Comparison of ENCODE assay signal across 8 cellular contexts in genomic region chr17:7572588-7573323, GRCh38. TPM values are rescaled to one million over a fixed set of nuclear protein-coding genes. Genes with fewer than 3 reads are reported as not detected.
A peak's percentile ranks its signal among the peaks of the same experiment; 100 is the strongest.
DNase-seq lines count a peak whose midpoint lies in the region; ATAC-seq, FAIRE-seq and TF ChIP-seq lines count a peak whose summit lies in the region.

No MANE protein-coding gene starts in this region.

- H3K27me3 ChIP-seq in bronchial epithelial cell (ENCODE audit: control insufficient read depth, insufficient read depth, low read length) = no peaks in the 10 kb centered on the region
- H3K27me3 ChIP-seq in small intestine (ENCODE audit: control insufficient read depth in 2 of 2, insufficient read depth in 2 of 2, low read length in 2 of 2) = no peaks in the 10 kb centered on the region

- H3K9me3 ChIP-seq in small intestine (ENCODE audit: control insufficient read depth, low read depth) = no peaks in the 10 kb centered on the region

- peak overlapping the region; percentile 80 to 99 for H3K27ac ChIP-seq in small intestine (ENCODE audit: low read depth in 1 of 2, low read length in 1 of 2)

- intact Hi-C loops in activated B cell treated with CpG ODN at 0.5 μM for 24 hours (cut with micrococcal nuclease) = loop anchor here (1.0 to 2.0 kb wide), 10 partner anchors 11 to 334 kb away; partner anchors contain the start of genes EIF5A, ELP5, PHF23 and POLR2A

- H3K9me3 Mint-ChIP-seq in activated B cell treated with CpG ODN at 0.5 μM for 24 hours = no peaks in the 10 kb centered on the region
- H3K9me3 Mint-ChIP-seq in immature natural killer cell = peaks cover 0 to 1% (median 0%) of the 10 kb centered on the region in 6 donors

- POLR2A ChIA-PET in activated B cell treated with CpG ODN at 0.5 μM for 24 hours (lab: Charles Lee) = interaction anchor here (0.6 to 7.9 kb wide), 21 partner anchors 8 to 1400 kb away, joined by 3 to 131 read pairs (median 5); partner anchors contain the start of genes FXR2, MPDU1, PLSCR3 and POLR2A

- H3K27ac Mint-ChIP-seq in activated B cell treated with CpG ODN at 0.5 μM for 24 hours (peak overlapping the region; percentile 99), immature natural killer cell (peak overlapping the region; percentile 96 to 100 (median 99))

- WGBS in small intestine, 3 donors = 0 to 1% (median 0%) methylated on average over 71 to 73 of the region's 73 CpGs

- peak; percentile 5 for ATAC-seq in HG03135 (IDR thresholded peaks at IDR 0.05; ENCODE audit: unreplicated experiment)
- no peak for ATAC-seq in activated B cell treated with CpG ODN at 0.5 μM for 24 hours (ENCODE audit: low read depth)

- H3K4me1 Mint-ChIP-seq in activated B cell treated with CpG ODN at 0.5 μM for 24 hours = peaks cover 48% of the 10 kb centered on the region
- peaks cover 49 to 56% of the 10 kb centered on the region in 2 donors for H3K4me1 Mint-ChIP-seq in immature natural killer cell

- CTCF ChIA-PET in activated B cell treated with CpG ODN at 0.5 μM for 24 hours (lab: Charles Lee) = interaction anchor here (0.7 to 3.9 kb wide), 3 partner anchors 12 to 16 kb away, joined by 3 to 18 read pairs (median 8); partner anchors contain the start of gene SENP3

- FAIRE-seq in bronchial epithelial cell (lab: Jason Lieb, UNC) = no peak
- no peak for FAIRE-seq in small intestine (lab: Jason Lieb, UNC)

- TF ChIP-seq CTCF in activated B cell treated with CpG ODN at 0.5 μM for 24 hours (IDR thresholded peaks at IDR 0.05) (no peak), bronchial epithelial cell (IDR thresholded peaks at IDR 0.05; ENCODE audit: insufficient read depth, low read length, severe bottlenecking) (no peak)

- H3K4me3 Mint-ChIP-seq in activated B cell treated with CpG ODN at 0.5 μM for 24 hours = peak overlapping the region; percentile 98
- H3K4me3 Mint-ChIP-seq in immature natural killer cell = peak overlapping the region; percentile 87 to 99 (median 96)

- H3K4me3 ChIP-seq in bronchial epithelial cell (ENCODE audit: low read depth, low read length) (peak overlapping the region; percentile 100), small intestine (ENCODE audit: low read depth in 1 of 2, low read length in 2 of 2) (peak overlapping the region; percentile 93 to 99)

- H3K36me3 ChIP-seq in bronchial epithelial cell (ENCODE audit: control insufficient read depth, insufficient read depth, low read length) (peaks cover 44% of the 10 kb centered on the region), small intestine (ENCODE audit: control insufficient read depth in 2 of 2, insufficient read depth in 2 of 2, low read length in 2 of 2) (peaks cover 12 to 18% of the 10 kb centered on the region in 2 donors)

- peak; percentile 99 to 100 for DNase-seq in stimulated activated CD4-positive, alpha-beta T cell treated with anti-CD3 and anti-CD28 coated beads, Interleukin-12 subunit alpha, Interleukin-12 subunit beta, amount 100 ng/mL, for 24 hours (ENCODE audit: low read depth in 2 of 2)
- DNase-seq in stimulated activated CD4-positive, alpha-beta T cell treated with anti-CD3 and anti-CD28 coated beads, Interleukin-15, amount 100 ng/mL, for 24 hours = no peak
- peak; percentile 98 for DNase-seq in NCI-H2227 (lab: John Stamatoyannopoulos, UW; ENCODE audit: unreplicated experiment)
- DNase-seq in activated B cell treated with CpG ODN at 0.5 μM for 24 hours = peak; percentile 100
- peak; percentile 96 for DNase-seq in bronchial epithelial cell (ENCODE audit: low read depth)
- peak; percentile 100 for DNase-seq in immature natural killer cell
- peak; percentile 100 for DNase-seq in small intestine

- H3K36me3 Mint-ChIP-seq in activated B cell treated with CpG ODN at 0.5 μM for 24 hours (ENCODE audit: low read depth) (peaks cover 84% of the 10 kb centered on the region), immature natural killer cell (peaks cover 27 to 51% (median 45%) of the 10 kb centered on the region in 3 donors)

- H3K4me1 ChIP-seq in small intestine (ENCODE audit: control insufficient read depth in 2 of 2, insufficient read depth in 1 of 2, low read depth in 1 of 2, low read length in 1 of 2) = peaks cover 0 to 7% of the 10 kb centered on the region in 2 donors

- H3K27me3 Mint-ChIP-seq in activated B cell treated with CpG ODN at 0.5 μM for 24 hours (no peaks in the 10 kb centered on the region), immature natural killer cell (ENCODE audit: low read depth in 3 of 3) (peaks cover 35 to 51% (median 36%) of the 10 kb centered on the region in 3 donors)

RNA-seq across cellular contexts. Expression of gene CD68, which starts 6.7 kb away (rescaled TPM):
- total RNA-seq in activated B cell treated with CpG ODN at 0.5 μM for 24 hours (7.2 and 7.8 TPM in 2 replicates), bronchial epithelial cell (11.3 and 16.4 TPM in 2 replicates)
- polyA plus RNA-seq in immature natural killer cell (1 to 10 TPM; 1.9 to 6.5 (median 6.1) TPM), small intestine (100 to 1,000 TPM in 2 of 3 donors, 10 to 100 TPM in 1; 60.2 to 201 (median 142) TPM)

RNA-seq across cellular contexts. Expression of gene MPDU1, which starts 10.9 kb away (rescaled TPM):
- total RNA-seq in activated B cell treated with CpG ODN at 0.5 μM for 24 hours (50.7 and 58.9 TPM in 2 replicates), bronchial epithelial cell (54.7 and 56.3 TPM in 2 replicates)
- polyA plus RNA-seq in immature natural killer cell (10 to 100 TPM; 31.6 to 44.0 (median 41.6) TPM), small intestine (100 to 1,000 TPM in 1 of 3 donors, 10 to 100 TPM in 2; 69.7 to 126 (median 74.9) TPM)

RNA-seq across cellular contexts. Expression of gene SENP3, which starts 11.0 kb away (rescaled TPM):
- total RNA-seq in activated B cell treated with CpG ODN at 0.5 μM for 24 hours (49.6 and 55.8 TPM in 2 replicates), bronchial epithelial cell (94.7 and 129 TPM in 2 replicates)
- polyA plus RNA-seq in immature natural killer cell (10 to 100 TPM; 17.5 to 19.4 (median 19.0) TPM), small intestine (10 to 100 TPM; 53.1 to 66.7 (median 53.5) TPM)

RNA-seq across cellular contexts. Expression of gene TNFSF13, which starts 14.2 kb away (rescaled TPM):
- total RNA-seq in activated B cell treated with CpG ODN at 0.5 μM for 24 hours (14.4 and 15.3 TPM in 2 replicates), bronchial epithelial cell (2.6 and 3.7 TPM in 2 replicates)
- polyA plus RNA-seq in immature natural killer cell (1 to 10 TPM; 1.4 to 6.1 (median 5.3) TPM), small intestine (100 to 1,000 TPM in 1 of 3 donors, 10 to 100 TPM in 2; 23.0 to 107 (median 32.7) TPM)

RNA-seq across cellular contexts. Expression of gene SOX15, which starts 17.1 kb away (rescaled TPM):
- total RNA-seq in activated B cell treated with CpG ODN at 0.5 μM for 24 hours (0.24 and 0.64 TPM in 2 replicates), bronchial epithelial cell (23.4 and 41.7 TPM in 2 replicates)
- polyA plus RNA-seq in immature natural killer cell (not detected), small intestine (1 to 10 TPM in 1 of 3 donors, not detected in 2; 1.3 TPM)
